Comparison of ENCODE assay signal across 21 cellular contexts in genomic region chr20:45948261-45948733, GRCh38. TPM values are rescaled to one million over a fixed set of nuclear protein-coding genes. Genes with fewer than 3 reads are reported as not detected.
DNase-seq lines count a peak whose midpoint lies in the region; ATAC-seq and TF ChIP-seq lines count a peak whose summit lies in the region.
"Had no signal": no experiment of that assay in that cellular context is flagged by ENCODE, and none has a peak within 500 bp of the region (broad histone marks: within the 10 kb centered on the region; RNA-seq: fewer than 3 reads in every experiment).

No MANE protein-coding gene starts in this region.

- H3K27me3 Mint-ChIP-seq in activated naive CD8-positive, alpha-beta T cell treated with anti-CD3 and anti-CD28 coated beads for 36 hours, result no peaks in the 10 kb centered on the region
- no peaks in the 10 kb centered on the region for H3K27me3 Mint-ChIP-seq in activated naive CD8-positive, alpha-beta T cell treated with anti-CD3 and anti-CD28 coated beads, Interleukin-2, amount 50 U/mL, for 24 hours
- H3K27me3 Mint-ChIP-seq in endodermal cell (ENCODE audit: insufficient read depth) (no peaks in the 10 kb centered on the region), Caco-2 (ENCODE audit: insufficient read depth, unreplicated experiment) (no peaks in the 10 kb centered on the region)
- no peaks in the 10 kb centered on the region for H3K27me3 Mint-ChIP-seq in stimulated activated memory B cell treated with anti-CD40 and anti-IgM and Interleukin-4, amounts not matched to agents 10 μg/mL and 1 μg/mL and 100 μg/mL, for 72 hours
- H3K27me3 Mint-ChIP-seq: type B pancreatic cell had no signal

- H3K27ac ChIP-seq in SJCRH30, result peak overlapping the region; percentile 1; the same call in 1 of the 2 replicates
- peak overlapping the region; percentile 8 for H3K27ac ChIP-seq in endodermal cell (ENCODE audit: low read depth, low read length)
- H3K27ac ChIP-seq: GM23248 had no signal

- peak overlapping the region; percentile 63 for H3K27ac Mint-ChIP-seq in activated naive CD8-positive, alpha-beta T cell treated with anti-CD3 and anti-CD28 coated beads for 36 hours
- H3K27ac Mint-ChIP-seq in activated naive CD8-positive, alpha-beta T cell treated with anti-CD3 and anti-CD28 coated beads, Interleukin-2, amount 50 U/mL, for 24 hours, result no peak overlapping the region
- H3K27ac Mint-ChIP-seq in endodermal cell (no peak overlapping the region), Caco-2 (ENCODE audit: unreplicated experiment) (no peak overlapping the region)
- H3K27ac Mint-ChIP-seq in stimulated activated memory B cell treated with anti-CD40 and anti-IgM and Interleukin-4, amounts not matched to agents 10 μg/mL and 1 μg/mL and 100 μg/mL, for 72 hours, result peak overlapping the region; percentile 78
- H3K27ac Mint-ChIP-seq: nephron, type B pancreatic cell had no signal

- BruUV-seq in Caco-2 (replicated peaks; lab: Mats Ljungman, UMichigan), result no TSS peak

- H3K36me3 Mint-ChIP-seq in activated naive CD8-positive, alpha-beta T cell treated with anti-CD3 and anti-CD28 coated beads for 36 hours, result peaks cover 6% of the 10 kb centered on the region
- peaks cover 20% of the 10 kb centered on the region for H3K36me3 Mint-ChIP-seq in activated naive CD8-positive, alpha-beta T cell treated with anti-CD3 and anti-CD28 coated beads, Interleukin-2, amount 50 U/mL, for 24 hours (ENCODE audit: low read depth)
- H3K36me3 Mint-ChIP-seq in endodermal cell (ENCODE audit: low read depth) (peaks cover 57% of the 10 kb centered on the region), Caco-2 (ENCODE audit: insufficient read depth, unreplicated experiment) (peaks cover 69% of the 10 kb centered on the region)
- peaks cover 68% of the 10 kb centered on the region for H3K36me3 Mint-ChIP-seq in stimulated activated memory B cell treated with anti-CD40 and anti-IgM and Interleukin-4, amounts not matched to agents 10 μg/mL and 1 μg/mL and 100 μg/mL, for 72 hours

- peaks cover 20% of the 10 kb centered on the region for H3K4me1 ChIP-seq in SJCRH30
- H3K4me1 ChIP-seq in endodermal cell (ENCODE audit: control insufficient read depth, insufficient read depth, low read length), result no peaks in the 10 kb centered on the region
- H3K4me1 ChIP-seq in Caco-2, result no peaks in the 10 kb centered on the region

- DNase-seq in activated naive CD8-positive, alpha-beta T cell treated with anti-CD3 and anti-CD28 coated beads for 36 hours, result no peak
- DNase-seq in activated naive CD8-positive, alpha-beta T cell treated with anti-CD3 and anti-CD28 coated beads, Interleukin-2, amount 50 U/mL, for 24 hours, result no peak
- DNase-seq in SJCRH30 (no peak), endodermal cell (no peak), T1000 (lab: John Stamatoyannopoulos, UW) (no peak), left colon (no peak), Caco-2 (no peak)
- DNase-seq: ACHN, aorta, DMS79, GM23248, KBM-7, mesenchymal stem cell, NCI-H2029 treated with DMSO at 0.1 percent for 48 hours, NCI-H510A, SHP77, T-helper 2 cell had no signal

- intact Hi-C loops in left colon (cut with DNase I, micrococcal nuclease) (no loop called here), Caco-2 (cut with micrococcal nuclease; ENCODE audit: unreplicated experiment) (no loop called here)

- no peak for ATAC-seq in activated naive CD8-positive, alpha-beta T cell treated with anti-CD3 and anti-CD28 coated beads, Interleukin-2, amount 50 U/mL, for 24 hours
- ATAC-seq in stimulated activated memory B cell treated with anti-CD40 and anti-IgM and Interleukin-4, amounts not matched to agents 10 μg/mL and 1 μg/mL and 100 μg/mL, for 72 hours, result peak; percentile 48
- no peak for ATAC-seq in left colon
- ATAC-seq: CD8-positive, alpha-beta T cell had no signal

- CTCF ChIA-PET in Caco-2 (lab: Charles Lee), result interaction anchor here (1.2 to 3.2 kb wide), 3 partner anchors 13 to 58 kb away, joined by 4 to 17 read pairs (median 5); no protein-coding TSS in a partner anchor

- POLR2A ChIA-PET in Caco-2 (lab: Charles Lee), result interaction anchor here (1.2 kb wide), 1 partner anchor 58 kb away, joined by 4 read pairs; no protein-coding TSS in a partner anchor

- no peaks in the 10 kb centered on the region for H3K9me3 Mint-ChIP-seq in activated naive CD8-positive, alpha-beta T cell treated with anti-CD3 and anti-CD28 coated beads for 36 hours
- no peaks in the 10 kb centered on the region for H3K9me3 Mint-ChIP-seq in activated naive CD8-positive, alpha-beta T cell treated with anti-CD3 and anti-CD28 coated beads, Interleukin-2, amount 50 U/mL, for 24 hours
- H3K9me3 Mint-ChIP-seq in endodermal cell (no peaks in the 10 kb centered on the region), Caco-2 (ENCODE audit: unreplicated experiment) (no peaks in the 10 kb centered on the region)
- no peaks in the 10 kb centered on the region for H3K9me3 Mint-ChIP-seq in stimulated activated memory B cell treated with anti-CD40 and anti-IgM and Interleukin-4, amounts not matched to agents 10 μg/mL and 1 μg/mL and 100 μg/mL, for 72 hours
- H3K9me3 Mint-ChIP-seq: CD8-positive, alpha-beta T cell; nephron; type B pancreatic cell had no signal

- TF ChIP-seq CTCF in endodermal cell (conservative IDR thresholded peaks at IDR 0.05) (no peak), Caco-2 (IDR thresholded peaks at IDR 0.05; ENCODE audit: insufficient read depth in 1 of 2, low read depth in 1 of 2, low read length in 1 of 2, severe bottlenecking in 1 of 2, unreplicated experiment in 1 of 2) (no peak)

- H3K27me3 ChIP-seq in SJCRH30, result no peaks in the 10 kb centered on the region
- no peaks in the 10 kb centered on the region for H3K27me3 ChIP-seq in endodermal cell (ENCODE audit: control insufficient read depth, insufficient read depth, low read length, poor library complexity, severe bottlenecking)
- H3K27me3 ChIP-seq in Caco-2 (replicated peaks; ENCODE audit: control insufficient read depth, insufficient read depth, low read length), result no peaks in the 10 kb centered on the region

- H3K4me3 ChIP-seq in SJCRH30, result no peak overlapping the region
- H3K4me3 ChIP-seq in endodermal cell (ENCODE audit: low read length), result no peak overlapping the region
- H3K4me3 ChIP-seq in Caco-2 (ENCODE audit: low read depth, low read length), result no peak overlapping the region
- H3K4me3 ChIP-seq: GM23248 had no signal

- H3K36me3 ChIP-seq in SJCRH30, result peaks cover 78% of the 10 kb centered on the region
- H3K36me3 ChIP-seq in endodermal cell (ENCODE audit: control insufficient read depth, insufficient read depth, low read length), result peaks cover 66% of the 10 kb centered on the region
- peaks cover 28% of the 10 kb centered on the region for H3K36me3 ChIP-seq in Caco-2 (ENCODE audit: control insufficient read depth, insufficient read depth, low read length)

- peaks cover 3% of the 10 kb centered on the region for H3K4me1 Mint-ChIP-seq in activated naive CD8-positive, alpha-beta T cell treated with anti-CD3 and anti-CD28 coated beads for 36 hours
- H3K4me1 Mint-ChIP-seq in activated naive CD8-positive, alpha-beta T cell treated with anti-CD3 and anti-CD28 coated beads, Interleukin-2, amount 50 U/mL, for 24 hours, result peaks cover 22% of the 10 kb centered on the region
- no peaks in the 10 kb centered on the region for H3K4me1 Mint-ChIP-seq in endodermal cell
- H3K4me1 Mint-ChIP-seq in stimulated activated memory B cell treated with anti-CD40 and anti-IgM and Interleukin-4, amounts not matched to agents 10 μg/mL and 1 μg/mL and 100 μg/mL, for 72 hours, result peaks cover 36% of the 10 kb centered on the region
- H3K4me1 Mint-ChIP-seq in Caco-2 (ENCODE audit: low read depth, unreplicated experiment), result no peaks in the 10 kb centered on the region
- H3K4me1 Mint-ChIP-seq: nephron had no signal

- 93 to 100% methylated on average over 1 to 7 of the region's 7 CpGs for WGBS in endodermal cell (ENCODE audit: insufficient coverage in 1 of 2, insufficient read length in 1 of 2), 2 experiments

- no peak overlapping the region for H3K9ac ChIP-seq in endodermal cell (ENCODE audit: extremely low read depth, low read length, poor library complexity, severe bottlenecking)
- H3K9ac ChIP-seq: GM23248 had no signal

- no peak overlapping the region for H3K4me3 Mint-ChIP-seq in activated naive CD8-positive, alpha-beta T cell treated with anti-CD3 and anti-CD28 coated beads for 36 hours
- H3K4me3 Mint-ChIP-seq in activated naive CD8-positive, alpha-beta T cell treated with anti-CD3 and anti-CD28 coated beads, Interleukin-2, amount 50 U/mL, for 24 hours, result no peak overlapping the region
- H3K4me3 Mint-ChIP-seq in endodermal cell, result no peak overlapping the region
- no peak overlapping the region for H3K4me3 Mint-ChIP-seq in stimulated activated memory B cell treated with anti-CD40 and anti-IgM and Interleukin-4, amounts not matched to agents 10 μg/mL and 1 μg/mL and 100 μg/mL, for 72 hours
- H3K4me3 Mint-ChIP-seq in Caco-2 (ENCODE audit: unreplicated experiment), result no peak overlapping the region
- H3K4me3 Mint-ChIP-seq: CD8-positive, alpha-beta T cell; nephron; type B pancreatic cell had no signal

- H3K9me3 ChIP-seq in SJCRH30 (replicated peaks), result no peaks in the 10 kb centered on the region
- H3K9me3 ChIP-seq in endodermal cell (ENCODE audit: control insufficient read depth, low read length), result no peaks in the 10 kb centered on the region
- H3K9me3 ChIP-seq in Caco-2, result no peaks in the 10 kb centered on the region

RNA-seq across cellular contexts. Expression of gene PCIF1, which starts 13.8 kb away (rescaled TPM):
- 10 to 100 TPM; 28.4 to 30.2 TPM for total RNA-seq in activated naive CD8-positive, alpha-beta T cell treated with anti-CD3 and anti-CD28 coated beads for 36 hours
- total RNA-seq in SJCRH30 (2014; rRNA removed; shearing (Covaris generic)), result 20.6 and 21.7 TPM in 2 replicates
- total RNA-seq in endodermal cell, result 10 to 100 TPM; 22.0 to 34.5 TPM
- 40.7 TPM for polyA plus RNA-seq in endodermal cell (2013, experiment 1 of 2)
- 37.1 TPM for polyA plus RNA-seq in endodermal cell (2013, experiment 2 of 2)
- 10 to 100 TPM; 27.2 to 32.1 TPM for total RNA-seq in left colon
- 66.5 and 75.9 TPM in 2 replicates for total RNA-seq in Caco-2 (2022)

RNA-seq across cellular contexts. Expression of gene ZNF335, which starts 23.7 kb away (rescaled TPM):
- total RNA-seq in activated naive CD8-positive, alpha-beta T cell treated with anti-CD3 and anti-CD28 coated beads for 36 hours, result 10 to 100 TPM; 28.0 to 29.0 TPM
- total RNA-seq in SJCRH30 (2014; rRNA removed; shearing (Covaris generic)), result 12.5 and 14.2 TPM in 2 replicates
- total RNA-seq in endodermal cell, result 10 to 100 TPM; 18.3 to 21.0 TPM
- 14.5 TPM for polyA plus RNA-seq in endodermal cell (2013, experiment 1 of 2)
- 12.8 TPM for polyA plus RNA-seq in endodermal cell (2013, experiment 2 of 2)
- 10 to 100 TPM; 14.8 to 18.2 TPM for total RNA-seq in left colon
- total RNA-seq in Caco-2 (2022), result 35.1 and 38.1 TPM in 2 replicates

RNA-seq across cellular contexts. Expression of gene PLTP, which starts 36.3 kb away (rescaled TPM):
- 1 to 10 TPM; 5.9 to 6.2 TPM for total RNA-seq in activated naive CD8-positive, alpha-beta T cell treated with anti-CD3 and anti-CD28 coated beads for 36 hours
- total RNA-seq in SJCRH30 (2014; rRNA removed; shearing (Covaris generic)), result 14.5 and 15.6 TPM in 2 replicates
- total RNA-seq in endodermal cell (100 to 1,000 TPM in 1 of 2 donors, 10 to 100 TPM in 1; 92.1 to 123 TPM), left colon (10 to 100 TPM; 14.7 to 49.5 TPM), Caco-2 (2022) (39.6 and 42.6 TPM in 2 replicates)
- 92.8 TPM for polyA plus RNA-seq in endodermal cell (2013, experiment 1 of 2)
- polyA plus RNA-seq in endodermal cell (2013, experiment 2 of 2), result 82.3 TPM
- total RNA-seq: CD8-positive, alpha-beta T cell had no signal

RNA-seq across cellular contexts. Expression of gene CTSA, which starts 57.2 kb away (rescaled TPM):
- 10 to 100 TPM; 45.2 to 45.7 TPM for total RNA-seq in activated naive CD8-positive, alpha-beta T cell treated with anti-CD3 and anti-CD28 coated beads for 36 hours
- 85.2 and 91.4 TPM in 2 replicates for total RNA-seq in SJCRH30 (2014; rRNA removed; shearing (Covaris generic))
- 10 to 100 TPM; 70.7 to 84.8 TPM for total RNA-seq in endodermal cell
- 38.6 TPM for polyA plus RNA-seq in endodermal cell (2013, experiment 1 of 2)
- polyA plus RNA-seq in endodermal cell (2013, experiment 2 of 2), result 34.6 TPM
- total RNA-seq in left colon, result 100 to 1,000 TPM; 513 to 538 TPM
- 282 and 294 TPM in 2 replicates for total RNA-seq in Caco-2 (2022)

RNA-seq across cellular contexts. Expression of gene NEURL2, which starts 57.3 kb away (rescaled TPM):
- 1 to 10 TPM; 2.5 to 3.1 TPM for total RNA-seq in activated naive CD8-positive, alpha-beta T cell treated with anti-CD3 and anti-CD28 coated beads for 36 hours
- total RNA-seq in SJCRH30 (2014; rRNA removed; shearing (Covaris generic)), result 3.9 and 6.7 TPM in 2 replicates
- total RNA-seq in endodermal cell (1 to 10 TPM; 4.4 to 6.4 TPM), left colon (1 to 10 TPM; 4.7 to 5.5 TPM), Caco-2 (2022) (12.6 TPM in 2 replicates)
- 1.5 TPM for polyA plus RNA-seq in endodermal cell (2013, experiment 1 of 2)
- polyA plus RNA-seq in endodermal cell (2013, experiment 2 of 2), result 1.9 TPM

Comparison
In these comparisons a context has a peak if more than half of its experiments do, and no peak if none do; other contexts are left out.
1. H3K27ac Mint-ChIP-seq: peak in activated naive CD8-positive, alpha-beta T cell treated with anti-CD3 and anti-CD28 coated beads for 36 hours (single experiment) and stimulated activated memory B cell treated with anti-CD40 and anti-IgM and Interleukin-4, amounts not matched to agents 10 μg/mL and 1 μg/mL and 100 μg/mL, for 72 hours (single experiment); none in activated naive CD8-positive, alpha-beta T cell treated with anti-CD3 and anti-CD28 coated beads, Interleukin-2, amount 50 U/mL, for 24 hours (single experiment), endodermal cell (single experiment) and Caco-2 (single experiment).